8 cellular contexts compared by ENCODE assay signal in the genomic region with DNA sequence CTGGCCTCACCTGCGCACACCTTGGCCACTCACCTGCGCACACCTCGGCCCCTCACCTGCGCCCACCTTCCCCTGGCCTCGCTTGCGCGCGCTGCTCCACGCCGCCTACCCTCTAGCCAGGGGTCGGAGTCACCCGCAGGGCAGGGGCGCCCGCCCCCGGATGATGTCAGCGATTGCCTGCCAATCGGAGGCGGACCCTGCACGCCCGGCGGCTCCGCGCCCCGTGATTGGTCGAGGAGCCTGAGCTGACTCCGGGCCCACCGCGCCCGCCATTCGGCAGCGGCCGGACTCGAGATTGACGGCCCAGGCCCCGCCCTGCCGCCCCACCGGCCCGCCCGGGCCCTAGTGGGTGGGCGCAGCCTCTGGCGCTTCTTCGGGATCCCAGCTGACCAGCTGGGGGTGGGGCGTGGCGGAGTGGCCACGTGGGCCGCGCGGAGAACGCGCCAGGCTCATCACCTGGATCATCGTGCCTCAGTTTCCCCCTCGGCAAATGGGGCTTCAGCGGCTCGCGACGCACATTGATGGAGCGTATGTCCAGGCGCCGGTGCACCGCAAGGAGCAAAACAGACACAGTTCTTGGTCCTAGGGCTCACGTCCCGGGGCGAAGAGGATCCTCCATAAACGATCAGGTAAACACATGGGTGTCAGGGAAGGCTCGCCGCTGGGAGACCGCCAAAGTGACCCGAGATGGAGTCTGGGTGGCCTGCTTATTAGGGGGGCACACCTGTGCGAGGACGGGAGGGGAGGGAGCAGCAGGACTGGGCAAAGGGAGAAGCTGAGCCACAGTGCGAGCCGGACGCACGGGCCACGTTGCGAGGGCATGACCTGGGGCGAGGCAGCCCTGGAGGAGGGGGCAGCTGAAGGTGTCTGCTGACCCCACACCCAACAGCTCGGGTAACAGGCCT. TPM values are rescaled to one million over a fixed set of nuclear protein-coding genes. Genes with fewer than 3 reads are reported as not detected.
A peak's percentile ranks its signal among the peaks of the same experiment; 100 is the strongest.
DNase-seq lines count a peak whose midpoint lies in the region; ATAC-seq and TF ChIP-seq lines count a peak whose summit lies in the region.

A gene with protein sequence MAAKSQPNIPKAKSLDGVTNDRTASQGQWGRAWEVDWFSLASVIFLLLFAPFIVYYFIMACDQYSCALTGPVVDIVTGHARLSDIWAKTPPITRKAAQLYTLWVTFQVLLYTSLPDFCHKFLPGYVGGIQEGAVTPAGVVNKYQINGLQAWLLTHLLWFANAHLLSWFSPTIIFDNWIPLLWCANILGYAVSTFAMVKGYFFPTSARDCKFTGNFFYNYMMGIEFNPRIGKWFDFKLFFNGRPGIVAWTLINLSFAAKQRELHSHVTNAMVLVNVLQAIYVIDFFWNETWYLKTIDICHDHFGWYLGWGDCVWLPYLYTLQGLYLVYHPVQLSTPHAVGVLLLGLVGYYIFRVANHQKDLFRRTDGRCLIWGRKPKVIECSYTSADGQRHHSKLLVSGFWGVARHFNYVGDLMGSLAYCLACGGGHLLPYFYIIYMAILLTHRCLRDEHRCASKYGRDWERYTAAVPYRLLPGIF (minus strand): TSS at position 137 of the 905 bp plus-strand sequence. CDS start 3,441 bp downstream, outside the sequence.

- peak within 1 kb of the TSS; percentile 95 for H3K4me3 ChIP-seq in GM06990 (replicated peaks; ENCODE audit: low read depth, low read length)
- peak within 1 kb of the TSS; percentile 93 for H3K4me3 ChIP-seq in SK-N-MC
- peak within 1 kb of the TSS; percentile 57 to 75 for H3K4me3 ChIP-seq in gastroesophageal sphincter

- DNase-seq in GM06990 (ENCODE audit: extremely low read depth, insufficient read length) = peak; percentile 97
- DNase-seq in NCI-H1048 (lab: John Stamatoyannopoulos, UW) = peak; percentile 77
- no peak for DNase-seq in SK-N-MC (ENCODE audit: low read depth, low spot score)
- DNase-seq in activated naive CD4-positive, alpha-beta T cell treated with anti-CD3 and anti-CD28 coated beads, Interleukin-2, amount 10 ng/mL, durations not matched to agents 7 days and 5 days = peak; percentile 96
- peak; percentile 67 for DNase-seq in non-pigmented ciliary epithelial cell (ENCODE audit: low read depth)
- peak; percentile 93 for DNase-seq in superior temporal gyrus (ENCODE audit: extremely low spot score)

- H3K9me3 ChIP-seq in SK-N-MC (ENCODE audit: low read depth, low read length) = no peaks in the 10 kb centered on the region
- H3K9me3 ChIP-seq in gastroesophageal sphincter = no peaks in the 10 kb centered on the region

- peaks cover 55% of the 10 kb centered on the region for H3K4me1 Mint-ChIP-seq in activated naive CD4-positive, alpha-beta T cell treated with anti-CD3 and anti-CD28 coated beads, Interleukin-2, amount 10 ng/mL, durations not matched to agents 7 days and 5 days

- H3K36me3 ChIP-seq in GM06990 (ENCODE audit: control insufficient read depth, insufficient read depth, low read length) (peaks cover 12% of the 10 kb centered on the region), SK-N-MC (ENCODE audit: insufficient read depth, low read length) (peaks cover 47% of the 10 kb centered on the region), gastroesophageal sphincter (peaks cover 0 to 25% of the 10 kb centered on the region in 2 donors)

- H3K27ac ChIP-seq in SK-N-MC (peak within 1 kb of the TSS; percentile 55; the same call in 1 of the 2 replicates), gastroesophageal sphincter (peak within 1 kb of the TSS; percentile 5 to 88 (median 82))

- WGBS in gastroesophageal sphincter (ENCODE audit: low coverage in 1 of 2), 2 donors = 4 to 8% methylated on average over 10 of the region's 78 CpGs

- no peaks in the 10 kb centered on the region for H3K27me3 ChIP-seq in GM06990 (replicated peaks; ENCODE audit: control insufficient read depth, insufficient read depth, low read length)
- no peaks in the 10 kb centered on the region for H3K27me3 ChIP-seq in gastroesophageal sphincter

- TF ChIP-seq POLR2A in gastroesophageal sphincter (IDR thresholded peaks at IDR 0.05) = peak in 1 of 2 donors; percentile 19

- no peak for TF ChIP-seq EP300 in gastroesophageal sphincter (IDR thresholded peaks at IDR 0.05)

- peaks cover 13% of the 10 kb centered on the region for H3K9me3 Mint-ChIP-seq in activated naive CD4-positive, alpha-beta T cell treated with anti-CD3 and anti-CD28 coated beads, Interleukin-2, amount 10 ng/mL, durations not matched to agents 7 days and 5 days

- ATAC-seq in HG02571 (IDR thresholded peaks at IDR 0.05; ENCODE audit: unreplicated experiment) (peak; percentile 79), gastroesophageal sphincter (peak; percentile 92)

- peak within 1 kb of the TSS; percentile 83 for H3K9ac ChIP-seq in SK-N-MC (ENCODE audit: insufficient read length)

- no peaks in the 10 kb centered on the region for H3K27me3 Mint-ChIP-seq in activated naive CD4-positive, alpha-beta T cell treated with anti-CD3 and anti-CD28 coated beads, Interleukin-2, amount 10 ng/mL, durations not matched to agents 7 days and 5 days

- CTCF ChIA-PET in activated naive CD4-positive, alpha-beta T cell treated with anti-CD3 and anti-CD28 coated beads, Interleukin-2, amount 10 ng/mL, durations not matched to agents 7 days and 5 days (lab: Charles Lee) = no interaction called here

- H3K36me3 Mint-ChIP-seq in activated naive CD4-positive, alpha-beta T cell treated with anti-CD3 and anti-CD28 coated beads, Interleukin-2, amount 10 ng/mL, durations not matched to agents 7 days and 5 days = peaks cover 56% of the 10 kb centered on the region

- H3K27ac Mint-ChIP-seq in activated naive CD4-positive, alpha-beta T cell treated with anti-CD3 and anti-CD28 coated beads, Interleukin-2, amount 10 ng/mL, durations not matched to agents 7 days and 5 days = peak within 1 kb of the TSS; percentile 79

- H3K4me1 ChIP-seq in gastroesophageal sphincter = peaks cover 0 to 50% (median 19%) of the 10 kb centered on the region in 3 donors

- H3K4me3 Mint-ChIP-seq in activated naive CD4-positive, alpha-beta T cell treated with anti-CD3 and anti-CD28 coated beads, Interleukin-2, amount 10 ng/mL, durations not matched to agents 7 days and 5 days = peak within 1 kb of the TSS; percentile 83

- TF ChIP-seq CTCF in GM06990 (IDR thresholded peaks at IDR 0.05; ENCODE audit: insufficient read depth, low read length, poor library complexity, severe bottlenecking) (no peak), gastroesophageal sphincter (IDR thresholded peaks at IDR 0.05) (peak in 1 of 4 experiments; percentile 12)

RNA-seq across cellular contexts. Expression of the gene that starts here (rescaled TPM):
- total RNA-seq in gastroesophageal sphincter = 10 to 100 TPM in 1 of 4 donors, 1 to 10 TPM in 3; 5.0 to 10.3 (median 8.0) TPM
